Comparison of ENCODE assay signal across 19 cellular contexts in genomic region chr11:83674498-83674897, GRCh38.
"Had no signal": no experiment of that assay in that cellular context is flagged by ENCODE, and none has a peak within 500 bp of the region (broad histone marks: within the 10 kb centered on the region; RNA-seq: fewer than 3 reads in every experiment).

No MANE protein-coding gene starts in this region.

- H3K4me1 ChIP-seq: colonic mucosa, lower lobe of right lung, neural progenitor cell, right lobe of liver, tibial artery had no signal

- H3K4me1 Mint-ChIP-seq: naive B cell had no signal

- H2AFZ ChIP-seq: neural progenitor cell had no signal

- H3K4me3 ChIP-seq: colonic mucosa, dorsolateral prefrontal cortex, lower lobe of right lung, neural progenitor cell, right lobe of liver, skin epidermis, tibial artery had no signal

- H3K4me2 ChIP-seq: neural progenitor cell had no signal

- H3K27ac Mint-ChIP-seq: activated naive CD8-positive, alpha-beta T cell; effector memory CD8-positive, alpha-beta T cell; neural progenitor cell; stimulated activated naive CD8-positive, alpha-beta T cell treated with anti-CD3 and anti-CD28 coated beads, Interleukin-15, Interleukin-2, amounts not matched to agents 100 ng/mL and 50 ng/mL, for 24 hours had no signal

- DNase-seq: activated CD4-positive, alpha-beta T cell treated with anti-CD3 and anti-CD28 coated beads for 1 hour; activated CD4-positive, alpha-beta T cell treated with anti-CD3 and anti-CD28 coated beads, Interleukin-2, amount 50 U/mL, for 1 hour; activated naive CD4-positive, alpha-beta T cell; activated T-cell treated with anti-CD3 and anti-CD28 coated beads, Interleukin-2, amount 50 U/mL, for 1 hour; colonic mucosa; dorsolateral prefrontal cortex; effector memory CD8-positive, alpha-beta T cell; lower lobe of right lung; naive B cell; posterior cingulate gyrus; right lobe of liver; stimulated activated CD4-positive, alpha-beta T cell treated with anti-CD3 and anti-CD28 coated beads, Interleukin-1b, Interleukin-23, amount 100 ng/mL, for 48 hours; substantia nigra; tibial artery had no signal

- H3K27me3 Mint-ChIP-seq: effector memory CD8-positive, alpha-beta T cell had no signal

- ATAC-seq: effector memory CD8-positive, alpha-beta T cell; left lobe of liver; lower lobe of right lung; right lobe of liver had no signal

- H3K9me3 Mint-ChIP-seq: effector memory CD8-positive, alpha-beta T cell; naive B cell; neural progenitor cell; stimulated activated naive CD8-positive, alpha-beta T cell treated with anti-CD3 and anti-CD28 coated beads, Interleukin-15, Interleukin-2, amounts not matched to agents 100 ng/mL and 50 ng/mL, for 24 hours had no signal

- H3K4me3 Mint-ChIP-seq: activated naive CD8-positive, alpha-beta T cell; effector memory CD8-positive, alpha-beta T cell; naive B cell; neural progenitor cell; stimulated activated naive CD8-positive, alpha-beta T cell treated with anti-CD3 and anti-CD28 coated beads, Interleukin-15, Interleukin-2, amounts not matched to agents 100 ng/mL and 50 ng/mL, for 24 hours had no signal

- H3K27me3 ChIP-seq: colonic mucosa, dorsolateral prefrontal cortex, neural progenitor cell, right lobe of liver, tibial artery had no signal

- H3K27ac ChIP-seq: colonic mucosa, lower lobe of right lung, neural progenitor cell, right lobe of liver, skin epidermis, tibial artery had no signal

- H3K9me3 ChIP-seq: colonic mucosa, lower lobe of right lung, right lobe of liver, tibial artery had no signal

- H3K36me3 Mint-ChIP-seq: activated naive CD8-positive, alpha-beta T cell; naive B cell; neural progenitor cell had no signal

- H3K9ac ChIP-seq: neural progenitor cell had no signal

- H3K36me3 ChIP-seq: colonic mucosa, lower lobe of right lung, neural progenitor cell, right lobe of liver, tibial artery had no signal
